In the genomic region with DNA sequence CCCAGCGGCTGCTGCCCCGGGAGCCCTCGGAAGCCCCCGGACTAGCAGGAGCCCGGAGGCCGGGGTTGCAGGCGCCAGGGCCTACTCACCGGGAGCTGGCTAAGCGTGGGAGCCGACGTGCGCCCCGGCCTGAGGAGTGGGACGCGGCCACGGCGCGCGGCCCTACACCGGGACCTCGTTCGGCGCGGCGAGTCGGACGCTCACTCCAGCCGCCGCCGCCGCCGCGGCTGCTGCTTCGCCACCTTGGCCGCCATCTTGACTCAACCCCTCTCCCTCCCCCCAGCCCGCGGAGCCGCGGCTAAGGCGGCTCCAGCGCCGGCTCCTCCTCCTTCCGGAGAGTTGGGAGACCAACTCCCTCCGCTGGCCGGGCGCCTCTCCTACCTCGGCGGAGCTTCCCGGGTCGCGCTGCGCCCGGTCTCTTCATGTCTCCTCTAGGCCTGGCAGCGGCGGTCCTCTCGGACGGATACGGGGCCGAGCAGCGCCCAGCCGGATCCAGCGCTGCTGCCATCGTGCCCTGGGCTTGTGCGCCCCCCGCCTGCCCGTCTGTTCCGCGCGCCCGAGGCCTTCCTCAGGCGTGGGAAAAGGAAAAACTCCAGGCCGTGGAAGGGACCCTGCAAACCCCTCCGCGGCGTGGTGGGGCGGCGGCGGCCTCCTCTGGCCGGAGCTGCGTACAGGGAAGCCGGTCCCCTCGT, we compare ENCODE assay signal across 8 cellular contexts. TPM values are rescaled to one million over a fixed set of nuclear protein-coding genes. Genes with fewer than 3 reads are reported as not detected.
DNase-seq lines count a peak whose midpoint lies in the region; ATAC-seq and TF ChIP-seq lines count a peak whose summit lies in the region.

A gene (minus strand): TSS at position 262 of the 692 bp plus-strand sequence. CDS start 20,965 bp downstream, outside the sequence.

- H3K4me1 ChIP-seq in CD4-positive, alpha-beta memory T cell (ENCODE audit: insufficient read depth, low read length) = peaks cover 59% of the 10 kb centered on the region

- H3K27me3 Mint-ChIP-seq in CD4-positive, alpha-beta memory T cell = no peaks in the 10 kb centered on the region
- no peaks in the 10 kb centered on the region for H3K27me3 Mint-ChIP-seq in activated CD4-positive, alpha-beta memory T cell treated with anti-CD3 and anti-CD28 coated beads for 36 hours

- peak within 1 kb of the TSS; percentile 93 to 100 (median 97) for H3K4me3 Mint-ChIP-seq in CD4-positive, alpha-beta memory T cell
- peak within 1 kb of the TSS; percentile 85 for H3K4me3 Mint-ChIP-seq in activated CD4-positive, alpha-beta memory T cell treated with anti-CD3 and anti-CD28 coated beads for 36 hours

- ATAC-seq in GM19438 (IDR thresholded peaks at IDR 0.05; ENCODE audit: low read depth, unreplicated experiment) (peak; percentile 63), HG03571 (IDR thresholded peaks at IDR 0.05; ENCODE audit: unreplicated experiment) (peak; percentile 64)

- TF ChIP-seq CTCF in dorsolateral prefrontal cortex (IDR thresholded peaks at IDR 0.05 in 54 of 56, conservative IDR thresholded peaks at IDR 0.05 in 2 of 56; ENCODE audit: low read depth in 1 of 56, partially characterized antibody in 56 of 56) = peak in 51 of 56 donors; percentile 13 to 69 (median 45)
- no peak for TF ChIP-seq CTCF in lower leg skin (IDR thresholded peaks at IDR 0.05)

- H3K27ac Mint-ChIP-seq in CD4-positive, alpha-beta memory T cell = peak within 1 kb of the TSS; percentile 88 to 98 (median 94)
- H3K27ac Mint-ChIP-seq in activated CD4-positive, alpha-beta memory T cell treated with anti-CD3 and anti-CD28 coated beads for 36 hours = peak within 1 kb of the TSS; percentile 85

- H3K4me3 ChIP-seq in CD4-positive, alpha-beta memory T cell (ENCODE audit: low read length in 2 of 2) = peak within 1 kb of the TSS; percentile 59 to 80
- H3K4me3 ChIP-seq in dorsolateral prefrontal cortex = peak within 1 kb of the TSS; percentile 65 to 100 (median 96)
- peak within 1 kb of the TSS; percentile 98 for H3K4me3 ChIP-seq in lower leg skin (ENCODE audit: low read depth, poor library complexity, severe bottlenecking)

- peak in 1 of 2 donors; percentile 34 for TF ChIP-seq POLR2A in lower leg skin (IDR thresholded peaks at IDR 0.05)

- POLR2A ChIA-PET in CD4-positive, alpha-beta memory T cell (lab: Charles Lee; ENCODE audit: partially characterized antibody) = interaction anchor here (0.8 to 4.1 kb wide), 13 partner anchors 8 to 320 kb away, joined by 3 to 53 read pairs (median 4); a partner anchor contains a TSS
- POLR2A ChIA-PET in activated CD4-positive, alpha-beta memory T cell treated with anti-CD3 and anti-CD28 coated beads for 36 hours (lab: Charles Lee) = interaction anchor here (0.5 to 1.1 kb wide), 4 partner anchors 71 to 1621 kb away, joined by 3 to 6 read pairs (median 4); a partner anchor contains a TSS

- H3K27ac ChIP-seq in CD4-positive, alpha-beta memory T cell (ENCODE audit: low read depth, low read length) = peak within 1 kb of the TSS; percentile 87
- peak within 1 kb of the TSS; percentile 76 to 99 (median 97) for H3K27ac ChIP-seq in dorsolateral prefrontal cortex

- H3K36me3 ChIP-seq in CD4-positive, alpha-beta memory T cell (ENCODE audit: insufficient read depth, low read length) = no peaks in the 10 kb centered on the region

- no peaks in the 10 kb centered on the region for H3K9me3 ChIP-seq in CD4-positive, alpha-beta memory T cell (ENCODE audit: control insufficient read depth in 1 of 2, low read length in 2 of 2)

- CTCF ChIA-PET in CD4-positive, alpha-beta memory T cell (lab: Charles Lee; ENCODE audit: partially characterized antibody) = interaction anchor here (0.9 to 5.3 kb wide), 3 partner anchors 25 to 148 kb away, joined by 3 to 19 read pairs (median 4); no protein-coding TSS in a partner anchor
- CTCF ChIA-PET in activated CD4-positive, alpha-beta memory T cell treated with anti-CD3 and anti-CD28 coated beads for 36 hours (lab: Charles Lee) = interaction anchor here (0.7 to 1.6 kb wide), 2 partner anchors 71 to 137 kb away, joined by 4 to 5 read pairs; a partner anchor contains a TSS

- WGBS in lower leg skin, 2 donors = 0 to 1% methylated on average over 27 to 56 of the region's 82 CpGs

- H3K4me1 Mint-ChIP-seq in CD4-positive, alpha-beta memory T cell = peaks cover 28 to 65% (median 38%) of the 10 kb centered on the region in 4 donors
- peaks cover 40% of the 10 kb centered on the region for H3K4me1 Mint-ChIP-seq in activated CD4-positive, alpha-beta memory T cell treated with anti-CD3 and anti-CD28 coated beads for 36 hours (ENCODE audit: low read depth)

- H3K27me3 ChIP-seq in CD4-positive, alpha-beta memory T cell (ENCODE audit: insufficient read depth, low read length) = no peaks in the 10 kb centered on the region
- H3K27me3 ChIP-seq in dorsolateral prefrontal cortex = no peaks in the 10 kb centered on the region

- intact Hi-C loops in CD4-positive, alpha-beta memory T cell (cut with micrococcal nuclease) = loop anchor here (1.0 to 5.0 kb wide), 3 partner anchors 71 to 322 kb away; a partner anchor contains a TSS
- intact Hi-C loops in activated CD4-positive, alpha-beta memory T cell treated with anti-CD3 and anti-CD28 coated beads for 36 hours (cut with micrococcal nuclease) = loop anchor here (2.0 to 10.0 kb wide), 5 partner anchors 165 to 222 kb away; a partner anchor contains a TSS
- intact Hi-C loops in dorsolateral prefrontal cortex (cut with DNase I) = loop anchor here (1.0 to 10.0 kb wide), 6 partner anchors 72 to 222 kb away; a partner anchor contains a TSS
- intact Hi-C loops in lower leg skin (cut with DNase I; ENCODE audit: low total_unique reads) = no loop called here

- no peaks in the 10 kb centered on the region for H3K9me3 Mint-ChIP-seq in CD4-positive, alpha-beta memory T cell
- no peaks in the 10 kb centered on the region for H3K9me3 Mint-ChIP-seq in activated CD4-positive, alpha-beta memory T cell treated with anti-CD3 and anti-CD28 coated beads for 36 hours

- peaks cover 0 to 22% of the 10 kb centered on the region in 2 donors for H3K36me3 Mint-ChIP-seq in CD4-positive, alpha-beta memory T cell
- H3K36me3 Mint-ChIP-seq in activated CD4-positive, alpha-beta memory T cell treated with anti-CD3 and anti-CD28 coated beads for 36 hours = no peaks in the 10 kb centered on the region

- peak; percentile 82 to 89 (median 84) for DNase-seq in CD4-positive, alpha-beta memory T cell
- DNase-seq in NCI-H774 (lab: John Stamatoyannopoulos, UW) (peak; percentile 70), dorsolateral prefrontal cortex (peak; percentile 76 to 92 (median 88)), lower leg skin (ENCODE audit: low spot score in 2 of 2) (peak; percentile 88 to 98)
- peak; percentile 93 for DNase-seq in activated CD4-positive, alpha-beta memory T cell treated with anti-CD3 and anti-CD28 coated beads for 36 hours
- peak; percentile 85 for DNase-seq in stimulated activated CD4-positive, alpha-beta T cell treated with anti-CD3 and anti-CD28 coated beads, Interleukin-4, amount 100 ng/mL, for 4 hours

RNA-seq across cellular contexts. Expression of the gene that starts here (rescaled TPM):
- 100 to 1,000 TPM; 156 to 169 TPM for total RNA-seq in CD4-positive, alpha-beta memory T cell
- polyA plus RNA-seq in CD4-positive, alpha-beta memory T cell = 100 to 1,000 TPM in 1 of 2 donors, 10 to 100 TPM in 1; 26.4 to 168 TPM
- total RNA-seq in activated CD4-positive, alpha-beta memory T cell treated with anti-CD3 and anti-CD28 coated beads for 36 hours = 100 to 1,000 TPM; 104 to 112 TPM
- 100 to 1,000 TPM; 122 to 199 (median 161) TPM for total RNA-seq in dorsolateral prefrontal cortex
- 100 to 1,000 TPM in 3 of 4 donors, 10 to 100 TPM in 1; 84.2 to 161 (median 115) TPM for total RNA-seq in lower leg skin

Comparison
In these comparisons a context has a peak if more than half of its experiments do, and no peak if none do; other contexts are left out.
1. Peak in every context shown above with its lines: DNase-seq, ATAC-seq, H3K4me3 ChIP-seq and H3K27ac ChIP-seq.
2. CTCF ChIP-seq: peak in dorsolateral prefrontal cortex (51 of 56); none in lower leg skin (0 of 3).